ENCODE assay signal across 1 cellular context in the genomic region with DNA sequence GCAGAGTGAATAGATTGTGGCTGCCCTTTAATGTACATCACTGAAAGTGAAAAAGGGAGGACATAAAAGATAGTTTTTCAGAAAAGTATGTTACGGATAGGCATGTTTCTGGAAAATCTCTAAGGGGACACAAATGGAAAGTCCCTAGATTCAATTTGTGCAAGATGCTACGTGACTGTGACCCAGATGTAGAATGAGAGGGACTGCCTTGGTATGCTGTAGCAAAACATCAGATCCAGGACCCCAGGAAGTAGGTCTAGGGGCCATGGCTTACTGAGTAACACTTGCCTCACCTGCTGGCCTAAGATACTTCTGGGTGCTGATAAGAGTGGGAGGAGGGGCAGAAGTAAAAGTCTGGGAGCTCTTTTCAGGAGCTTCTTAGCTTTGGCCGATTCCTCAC.
TF ChIP-seq lines count a peak whose summit lies in the region.

No MANE protein-coding gene starts in this region.

TF ChIP-seq in GM12878, 131 proteins besides CTCF, POLR2A, EP300 and RAD21 (continued from another document):
- TF ChIP-seq, protein P1, sequence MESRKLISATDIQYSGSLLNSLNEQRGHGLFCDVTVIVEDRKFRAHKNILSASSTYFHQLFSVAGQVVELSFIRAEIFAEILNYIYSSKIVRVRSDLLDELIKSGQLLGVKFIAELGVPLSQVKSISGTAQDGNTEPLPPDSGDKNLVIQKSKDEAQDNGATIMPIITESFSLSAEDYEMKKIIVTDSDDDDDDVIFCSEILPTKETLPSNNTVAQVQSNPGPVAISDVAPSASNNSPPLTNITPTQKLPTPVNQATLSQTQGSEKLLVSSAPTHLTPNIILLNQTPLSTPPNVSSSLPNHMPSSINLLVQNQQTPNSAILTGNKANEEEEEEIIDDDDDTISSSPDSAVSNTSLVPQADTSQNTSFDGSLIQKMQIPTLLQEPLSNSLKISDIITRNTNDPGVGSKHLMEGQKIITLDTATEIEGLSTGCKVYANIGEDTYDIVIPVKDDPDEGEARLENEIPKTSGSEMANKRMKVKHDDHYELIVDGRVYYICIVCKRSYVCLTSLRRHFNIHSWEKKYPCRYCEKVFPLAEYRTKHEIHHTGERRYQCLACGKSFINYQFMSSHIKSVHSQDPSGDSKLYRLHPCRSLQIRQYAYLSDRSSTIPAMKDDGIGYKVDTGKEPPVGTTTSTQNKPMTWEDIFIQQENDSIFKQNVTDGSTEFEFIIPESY (IDR thresholded peaks at IDR 0.05): no peak
- TF ChIP-seq RAD51 (IDR thresholded peaks at IDR 0.05): no peak
- TF ChIP-seq SMAD5 (IDR thresholded peaks at IDR 0.05; ENCODE audit: low read depth): no peak
